7 cellular contexts compared by ENCODE assay signal in genomic region chr14:94072076-94072475, GRCh38. TPM values are rescaled to one million over a fixed set of nuclear protein-coding genes. Genes with fewer than 3 reads are reported as not detected.
DNase-seq lines count a peak whose midpoint lies in the region; ATAC-seq and TF ChIP-seq lines count a peak whose summit lies in the region.
"Not testable (repeated sequence)": the region's sequence is repeated elsewhere in the genome, so short reads cannot be mapped to it uniquely, and the experiment has no call there.
"Had no signal": no experiment of that assay in that cellular context is flagged by ENCODE, and none has a peak within 500 bp of the region (broad histone marks: within the 10 kb centered on the region; RNA-seq: fewer than 3 reads in every experiment).

No MANE protein-coding gene starts in this region.

- not testable (repeated sequence) for ATAC-seq in CD4-positive, alpha-beta T cell (ENCODE audit: poor library complexity); T-cell (replicated peaks in 1 of 4); central memory CD8-positive, alpha-beta T cell (replicated peaks; ENCODE audit: extremely low read depth, poor library complexity, severe bottlenecking); naive thymus-derived CD8-positive, alpha-beta T cell

- peak overlapping the region; percentile 14 for H3K4me3 Mint-ChIP-seq in CD4-positive, alpha-beta T cell
- not testable (repeated sequence) for H3K4me3 Mint-ChIP-seq in Calu3 (ENCODE audit: low read depth, unreplicated experiment)
- H3K4me3 Mint-ChIP-seq in T-cell, result peak overlapping the region in 2 of 3 donors; percentile 11 to 47
- H3K4me3 Mint-ChIP-seq in activated naive CD4-positive, alpha-beta T cell treated with anti-CD3 and anti-CD28 coated beads, Interleukin-2, amount 50 U/mL, for 24 hours, result peak overlapping the region; percentile 26
- H3K4me3 Mint-ChIP-seq in central memory CD8-positive, alpha-beta T cell, result peak overlapping the region; percentile 3
- H3K4me3 Mint-ChIP-seq in naive thymus-derived CD8-positive, alpha-beta T cell, result peak overlapping the region in 7 of 10 donors; percentile 15 to 71 (median 36)

- not testable (repeated sequence) for DNase-seq in CD4-positive, alpha-beta T cell; Calu3; T-cell; central memory CD8-positive, alpha-beta T cell (ENCODE audit: low spot score in 2 of 2); naive thymus-derived CD8-positive, alpha-beta T cell

- H3K27me3 Mint-ChIP-seq in CD4-positive, alpha-beta T cell; Calu3 (ENCODE audit: unreplicated experiment); T-cell; activated naive CD4-positive, alpha-beta T cell treated with anti-CD3 and anti-CD28 coated beads, Interleukin-2, amount 50 U/mL, for 24 hours; central memory CD8-positive, alpha-beta T cell; naive thymus-derived CD8-positive, alpha-beta T cell: not testable (repeated sequence)

- H3K9me3 Mint-ChIP-seq in CD4-positive, alpha-beta T cell, result peaks cover 16% of the 10 kb centered on the region
- peaks cover 20% of the 10 kb centered on the region for H3K9me3 Mint-ChIP-seq in Calu3 (ENCODE audit: low read depth, unreplicated experiment)
- peaks cover 17 to 53% (median 28%) of the 10 kb centered on the region in 3 donors for H3K9me3 Mint-ChIP-seq in T-cell
- peaks cover 22% of the 10 kb centered on the region for H3K9me3 Mint-ChIP-seq in activated naive CD4-positive, alpha-beta T cell treated with anti-CD3 and anti-CD28 coated beads, Interleukin-2, amount 50 U/mL, for 24 hours
- H3K9me3 Mint-ChIP-seq in central memory CD8-positive, alpha-beta T cell, result peaks cover 20% of the 10 kb centered on the region
- H3K9me3 Mint-ChIP-seq in naive thymus-derived CD8-positive, alpha-beta T cell, result peaks cover 17 to 68% (median 41%) of the 10 kb centered on the region in 9 donors

- not testable (repeated sequence) for BruUV-seq in Calu3 (replicated peaks; lab: Mats Ljungman, UMichigan)

- intact Hi-C loops in CD4-positive, alpha-beta T cell (cut with DNase I, micrococcal nuclease); Calu3 (cut with micrococcal nuclease; ENCODE audit: unreplicated experiment): not testable (repeated sequence)

- H3K27ac Mint-ChIP-seq in CD4-positive, alpha-beta T cell; T-cell; activated naive CD4-positive, alpha-beta T cell treated with anti-CD3 and anti-CD28 coated beads, Interleukin-2, amount 50 U/mL, for 24 hours; central memory CD8-positive, alpha-beta T cell (ENCODE audit: low read depth): not testable (repeated sequence)
- peak overlapping the region; percentile 52 for H3K27ac Mint-ChIP-seq in Calu3 (ENCODE audit: unreplicated experiment)
- H3K27ac Mint-ChIP-seq in naive thymus-derived CD8-positive, alpha-beta T cell, result peak overlapping the region in 2 of 10 donors; percentile 21 to 35

- H3K36me3 Mint-ChIP-seq in CD4-positive, alpha-beta T cell (ENCODE audit: low read depth), result peaks cover 95% of the 10 kb centered on the region
- peaks cover 27% of the 10 kb centered on the region for H3K36me3 Mint-ChIP-seq in Calu3 (ENCODE audit: insufficient read depth, unreplicated experiment)
- peaks cover 77% of the 10 kb centered on the region for H3K36me3 Mint-ChIP-seq in T-cell
- peaks cover 59% of the 10 kb centered on the region for H3K36me3 Mint-ChIP-seq in activated naive CD4-positive, alpha-beta T cell treated with anti-CD3 and anti-CD28 coated beads, Interleukin-2, amount 50 U/mL, for 24 hours
- peaks cover 30% of the 10 kb centered on the region for H3K36me3 Mint-ChIP-seq in central memory CD8-positive, alpha-beta T cell (ENCODE audit: insufficient read depth)
- H3K36me3 Mint-ChIP-seq in naive thymus-derived CD8-positive, alpha-beta T cell, result peaks cover 55 to 76% (median 76%) of the 10 kb centered on the region in 3 donors

- H3K9me3 ChIP-seq in CD4-positive, alpha-beta T cell (ENCODE audit: control insufficient read depth, low read length), result peaks cover 12% of the 10 kb centered on the region

- not testable (repeated sequence) for H3K27me3 ChIP-seq in CD4-positive, alpha-beta T cell (ENCODE audit: control insufficient read depth, insufficient read depth, low read length)

- POLR2A ChIA-PET in CD4-positive, alpha-beta T cell (lab: Charles Lee); T-cell (lab: Charles Lee); naive thymus-derived CD8-positive, alpha-beta T cell (lab: Charles Lee): not testable (repeated sequence)

- H3K4me1 Mint-ChIP-seq in CD4-positive, alpha-beta T cell (ENCODE audit: low read depth), result peaks cover 81% of the 10 kb centered on the region
- H3K4me1 Mint-ChIP-seq in Calu3 (ENCODE audit: low read depth, unreplicated experiment) (peaks cover 11% of the 10 kb centered on the region), T-cell (peaks cover 72 to 78% (median 76%) of the 10 kb centered on the region in 3 donors)
- peaks cover 78% of the 10 kb centered on the region for H3K4me1 Mint-ChIP-seq in activated naive CD4-positive, alpha-beta T cell treated with anti-CD3 and anti-CD28 coated beads, Interleukin-2, amount 50 U/mL, for 24 hours
- peaks cover 76% of the 10 kb centered on the region for H3K4me1 Mint-ChIP-seq in central memory CD8-positive, alpha-beta T cell
- peaks cover 37 to 83% (median 66%) of the 10 kb centered on the region in 4 donors for H3K4me1 Mint-ChIP-seq in naive thymus-derived CD8-positive, alpha-beta T cell

- CTCF ChIA-PET in CD4-positive, alpha-beta T cell (lab: Charles Lee); Calu3 (lab: Charles Lee); T-cell (lab: Charles Lee): not testable (repeated sequence)

- H3K27ac ChIP-seq in CD4-positive, alpha-beta T cell (ENCODE audit: low read depth, low read length), result not testable (repeated sequence)

- TF ChIP-seq CTCF in CD4-positive, alpha-beta T cell (IDR thresholded peaks at IDR 0.05); Calu3 (IDR thresholded peaks at IDR 0.05; ENCODE audit: unreplicated experiment): not testable (repeated sequence)

RNA-seq across cellular contexts. Expression of gene DDX24, which starts 8.9 kb away (rescaled TPM):
- 100 to 1,000 TPM; 678 to 711 TPM for total RNA-seq in CD4-positive, alpha-beta T cell
- total RNA-seq in Calu3 (2022), result 190 and 229 TPM in 2 replicates
- 100 to 1,000 TPM; 258 to 448 (median 265) TPM for total RNA-seq in T-cell
- total RNA-seq in naive thymus-derived CD8-positive, alpha-beta T cell, result 100 to 1,000 TPM; 315 to 319 TPM
- polyA plus RNA-seq in naive thymus-derived CD8-positive, alpha-beta T cell, result 100 to 1,000 TPM; 185 to 274 (median 244) TPM

RNA-seq across cellular contexts. Expression of gene IFI27L1, which starts 9.0 kb away (rescaled TPM):
- 10 to 100 TPM; 14.1 to 14.3 TPM for total RNA-seq in CD4-positive, alpha-beta T cell
- total RNA-seq in Calu3 (2022), result 17.2 and 17.7 TPM in 2 replicates
- total RNA-seq in T-cell, result 10 to 100 TPM in 3 of 5 donors, 1 to 10 TPM in 2; 7.1 to 10.4 (median 10.0) TPM
- 1 to 10 TPM; 6.9 to 8.4 TPM for total RNA-seq in naive thymus-derived CD8-positive, alpha-beta T cell
- 1 to 10 TPM; 4.3 to 7.9 (median 6.6) TPM for polyA plus RNA-seq in naive thymus-derived CD8-positive, alpha-beta T cell

RNA-seq across cellular contexts. Expression of gene IFI27, which starts 38.5 kb away (rescaled TPM):
- total RNA-seq in CD4-positive, alpha-beta T cell, result 1 to 10 TPM; 1.7 to 2.2 TPM
- total RNA-seq in Calu3 (2022), result 766 and 1,874 TPM in 2 replicates
- 1 to 10 TPM; 1.6 to 6.1 (median 1.8) TPM for total RNA-seq in T-cell
- total RNA-seq in naive thymus-derived CD8-positive, alpha-beta T cell, result 1 to 10 TPM in 1 of 2 experiments, not detected in 1; 1.8 TPM
- not detected for polyA plus RNA-seq in naive thymus-derived CD8-positive, alpha-beta T cell
- total RNA-seq: GM23248 had no signal
- polyA plus RNA-seq: GM23248 had no signal

RNA-seq across cellular contexts. Expression of gene OTUB2, which starts 45.9 kb away (rescaled TPM):
- not detected for total RNA-seq in CD4-positive, alpha-beta T cell
- 15.3 and 22.2 TPM in 2 replicates for total RNA-seq in Calu3 (2022)
- total RNA-seq in T-cell, result under 1 TPM; 0.09 to 0.57 (median 0.28) TPM
- under 1 TPM; 0.16 to 0.22 TPM for total RNA-seq in naive thymus-derived CD8-positive, alpha-beta T cell
- under 1 TPM; 0.10 to 0.23 (median 0.11) TPM for polyA plus RNA-seq in naive thymus-derived CD8-positive, alpha-beta T cell

RNA-seq across cellular contexts. Expression of gene IFI27L2, which starts 57.3 kb away (rescaled TPM):
- total RNA-seq in CD4-positive, alpha-beta T cell, result 10 to 100 TPM; 21.5 to 22.2 TPM
- 40.4 and 57.1 TPM in 2 replicates for total RNA-seq in Calu3 (2022)
- total RNA-seq in T-cell, result 10 to 100 TPM; 18.2 to 37.4 (median 27.7) TPM
- total RNA-seq in naive thymus-derived CD8-positive, alpha-beta T cell, result 10 to 100 TPM; 27.5 to 29.5 TPM
- 10 to 100 TPM; 59.3 to 86.5 (median 64.2) TPM for polyA plus RNA-seq in naive thymus-derived CD8-positive, alpha-beta T cell

Comparison
In these comparisons a context has a peak if more than half of its experiments do, and no peak if none do; other contexts are left out.
1. RNA of gene IFI27, which starts 38.5 kb away (total RNA-seq): 766 to 1,874 TPM in Calu3; 1.7 to 2.2 TPM in CD4-positive, alpha-beta T cell, 1.8 TPM in naive thymus-derived CD8-positive, alpha-beta T cell and 1.6 to 6.1 TPM in T-cell; every median in the first group is over 100 times any median in the second.